Comparison of ENCODE assay signal across 15 cellular contexts in the genomic region with DNA sequence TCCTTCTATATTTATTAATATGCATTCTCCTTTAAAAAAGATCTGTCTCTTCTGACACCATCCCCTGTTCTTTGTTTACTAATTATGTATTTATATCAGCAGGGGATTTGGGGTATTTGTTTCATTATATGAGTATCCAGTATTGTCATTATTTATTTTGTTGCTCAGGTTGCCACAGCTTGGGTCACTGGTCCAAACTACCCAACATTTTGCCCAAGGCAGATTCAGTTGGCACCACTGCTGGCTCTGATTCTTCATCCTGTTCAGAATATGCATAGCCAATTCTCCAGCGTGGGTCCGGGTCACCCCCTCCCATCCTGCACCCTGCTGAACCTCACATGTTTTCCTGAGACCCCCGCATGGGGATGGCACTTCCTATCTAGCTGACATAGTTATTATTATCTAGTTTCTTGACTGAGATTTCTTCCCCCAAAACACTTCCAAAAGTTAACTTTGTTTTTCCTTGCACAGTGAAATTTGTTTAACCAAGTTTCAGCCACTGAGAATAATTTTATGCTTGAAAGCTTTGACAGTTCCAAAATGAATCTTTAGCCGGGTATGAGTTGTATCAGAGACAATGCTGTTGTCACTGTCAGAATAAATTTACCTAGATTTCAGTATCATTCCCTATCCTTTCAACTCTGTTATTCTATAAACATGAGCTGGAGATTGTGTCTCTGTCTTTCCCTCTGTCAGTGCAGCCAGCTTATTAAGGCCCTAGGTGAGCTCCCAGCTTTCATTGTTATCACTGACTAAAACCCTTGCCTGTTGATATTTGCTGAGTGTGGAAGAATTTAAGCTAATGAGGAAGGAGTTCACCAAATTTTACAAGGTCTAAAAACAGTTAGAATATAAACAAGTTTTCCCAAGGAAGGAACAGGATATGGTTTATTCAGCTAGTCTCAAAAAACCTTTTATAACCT.
DNase-seq lines count a peak whose midpoint lies in the region; ATAC-seq and TF ChIP-seq lines count a peak whose summit lies in the region.
"Had no signal": no experiment of that assay in that cellular context is flagged by ENCODE, and none has a peak within 500 bp of the region (broad histone marks: within the 10 kb centered on the region; RNA-seq: fewer than 3 reads in every experiment).

No MANE protein-coding gene starts in this region.

- no peak overlapping the region for H2BK12ac ChIP-seq in neuronal stem cell (ENCODE audit: low read length)

- no peaks in the 10 kb centered on the region for H3K27me3 ChIP-seq in CD4-positive, CD25-positive, alpha-beta regulatory T cell (ENCODE audit: control insufficient read depth, insufficient read depth, low read length)
- H3K27me3 ChIP-seq in neuronal stem cell (ENCODE audit: control insufficient read depth in 3 of 3, insufficient read depth in 3 of 3, low read depth in 1 of 3, low read length in 3 of 3) = no peaks in the 10 kb centered on the region
- H3K27me3 ChIP-seq: BE2C, SJSA1 had no signal

- no peak for DNase-seq in CD4-positive, CD25-positive, alpha-beta regulatory T cell
- no peak for DNase-seq in activated CD8-positive, alpha-beta T cell treated with anti-CD3 and anti-CD28 coated beads for 36 hours
- no peak for DNase-seq in natural killer cell
- DNase-seq in neuronal stem cell (ENCODE audit: low spot score) = no peak
- DNase-seq: BE2C; DND-41; midbrain; NCI-H2171; stimulated activated CD4-positive, alpha-beta T cell treated with anti-CD3 and anti-CD28 coated beads, Interleukin-1b, Interleukin-23, amount 100 ng/mL, for 48 hours; WERI-Rb-1 had no signal

- intact Hi-C loops in activated CD8-positive, alpha-beta T cell treated with anti-CD3 and anti-CD28 coated beads for 36 hours (cut with micrococcal nuclease) = no loop called here
- intact Hi-C loops in natural killer cell (cut with micrococcal nuclease) = no loop called here

- no peak overlapping the region for H3K4ac ChIP-seq in neuronal stem cell (ENCODE audit: low read length)

- peak overlapping the region in 2 of 3 donors; percentile 31 to 65 for H3K27ac Mint-ChIP-seq in CD4-positive, CD25-positive, alpha-beta regulatory T cell
- peak overlapping the region; percentile 80 for H3K27ac Mint-ChIP-seq in activated CD8-positive, alpha-beta T cell treated with anti-CD3 and anti-CD28 coated beads for 36 hours
- H3K27ac Mint-ChIP-seq in natural killer cell = peak overlapping the region; percentile 80 to 84

- H3K27ac ChIP-seq in CD4-positive, CD25-positive, alpha-beta regulatory T cell (ENCODE audit: insufficient read depth, low read length, poor library complexity, severe bottlenecking) = no peak overlapping the region
- no peak overlapping the region for H3K27ac ChIP-seq in neuronal stem cell (replicated peaks; ENCODE audit: low read length)
- H3K27ac ChIP-seq: SJSA1, WERI-Rb-1 had no signal

- H3K4me3 Mint-ChIP-seq in CD4-positive, CD25-positive, alpha-beta regulatory T cell = no peak overlapping the region
- H3K4me3 Mint-ChIP-seq in activated CD8-positive, alpha-beta T cell treated with anti-CD3 and anti-CD28 coated beads for 36 hours = no peak overlapping the region
- no peak overlapping the region for H3K4me3 Mint-ChIP-seq in natural killer cell

- H3K36me3 ChIP-seq in CD4-positive, CD25-positive, alpha-beta regulatory T cell (ENCODE audit: control insufficient read depth, insufficient read depth, low read length) = peaks cover 87% of the 10 kb centered on the region
- H3K36me3 ChIP-seq in neuronal stem cell (replicated peaks in 1 of 2; ENCODE audit: control insufficient read depth in 2 of 2, insufficient read depth in 2 of 2, low read length in 2 of 2) = peaks cover 10 to 82% of the 10 kb centered on the region in 2 donors
- H3K36me3 ChIP-seq: BE2C, WERI-Rb-1 had no signal

- no peaks in the 10 kb centered on the region for H3K9me3 ChIP-seq in CD4-positive, CD25-positive, alpha-beta regulatory T cell (ENCODE audit: control insufficient read depth in 2 of 2, low read length in 2 of 2)
- H3K9me3 ChIP-seq in neuronal stem cell (replicated peaks in 1 of 2; ENCODE audit: control insufficient read depth in 2 of 2, insufficient read depth in 1 of 2, low read depth in 1 of 2, low read length in 2 of 2) = peaks cover 0 to 3% of the 10 kb centered on the region in 2 donors
- H3K9me3 ChIP-seq: BE2C, SJSA1 had no signal

- H3K14ac ChIP-seq in neuronal stem cell (ENCODE audit: low read length) = no peak overlapping the region

- H3K9me3 Mint-ChIP-seq in CD4-positive, CD25-positive, alpha-beta regulatory T cell = peaks cover 0 to 4% (median 0%) of the 10 kb centered on the region in 7 donors
- no peaks in the 10 kb centered on the region for H3K9me3 Mint-ChIP-seq in activated CD8-positive, alpha-beta T cell treated with anti-CD3 and anti-CD28 coated beads for 36 hours
- H3K9me3 Mint-ChIP-seq in natural killer cell = no peaks in the 10 kb centered on the region

- no peak overlapping the region for H4K91ac ChIP-seq in neuronal stem cell (ENCODE audit: low read depth, low read length, poor library complexity)

- no peak overlapping the region for H3K9ac ChIP-seq in neuronal stem cell (ENCODE audit: low read depth, low read length, poor library complexity)

- no peak overlapping the region for H3K4me2 ChIP-seq in neuronal stem cell (ENCODE audit: insufficient read depth, low read length, poor library complexity, severe bottlenecking)

- peaks cover 36 to 94% (median 65%) of the 10 kb centered on the region in 4 donors for H3K4me1 Mint-ChIP-seq in CD4-positive, CD25-positive, alpha-beta regulatory T cell
- peaks cover 90% of the 10 kb centered on the region for H3K4me1 Mint-ChIP-seq in activated CD8-positive, alpha-beta T cell treated with anti-CD3 and anti-CD28 coated beads for 36 hours (ENCODE audit: low read depth)
- peaks cover 79 to 88% of the 10 kb centered on the region in 2 donors for H3K4me1 Mint-ChIP-seq in natural killer cell

- no peak for TF ChIP-seq CTCF in activated CD8-positive, alpha-beta T cell treated with anti-CD3 and anti-CD28 coated beads for 36 hours (IDR thresholded peaks at IDR 0.05)
- no peak for TF ChIP-seq CTCF in natural killer cell (IDR thresholded peaks at IDR 0.05)

- H2BK5ac ChIP-seq in neuronal stem cell (ENCODE audit: low read length) = no peak overlapping the region

- no CpG with 5 or more reads among the region's 4 CpGs for WGBS in neuronal stem cell (ENCODE audit: extremely low coverage in 2 of 2, insufficient read length in 2 of 2, insufficient replicate concordance in 1 of 2), 2 donors

- ATAC-seq in CD4-positive, CD25-positive, alpha-beta regulatory T cell (ENCODE audit: low read depth in 2 of 2) = no peak
- ATAC-seq in GM18861 (IDR thresholded peaks at IDR 0.05; ENCODE audit: unreplicated experiment) = peak; percentile 55
- no peak for ATAC-seq in activated CD8-positive, alpha-beta T cell treated with anti-CD3 and anti-CD28 coated beads for 36 hours
- ATAC-seq in natural killer cell = no peak
- ATAC-seq in GM21515 (IDR thresholded peaks at IDR 0.05; ENCODE audit: unreplicated experiment) = no peak
- no peak for ATAC-seq in HG03175 (IDR thresholded peaks at IDR 0.05; ENCODE audit: unreplicated experiment)
- no peak for ATAC-seq in GM19452 (IDR thresholded peaks at IDR 0.05; ENCODE audit: unreplicated experiment)

- peaks cover 25% of the 10 kb centered on the region for H3K4me1 ChIP-seq in CD4-positive, CD25-positive, alpha-beta regulatory T cell (ENCODE audit: control insufficient read depth, insufficient read depth, low read length, poor library complexity, severe bottlenecking)
- H3K4me1 ChIP-seq in neuronal stem cell (ENCODE audit: control insufficient read depth in 2 of 2, insufficient read depth in 1 of 2, low read depth in 1 of 2, low read length in 2 of 2) = peaks cover 4 to 7% of the 10 kb centered on the region in 2 donors
- H3K4me1 ChIP-seq: BE2C had no signal

- no peak overlapping the region for H4K8ac ChIP-seq in neuronal stem cell (ENCODE audit: low read depth, low read length)

- H3K79me1 ChIP-seq in neuronal stem cell (ENCODE audit: low read depth, low read length) = no peaks in the 10 kb centered on the region

- peaks cover 85% of the 10 kb centered on the region for H3K36me3 Mint-ChIP-seq in CD4-positive, CD25-positive, alpha-beta regulatory T cell
- H3K36me3 Mint-ChIP-seq in activated CD8-positive, alpha-beta T cell treated with anti-CD3 and anti-CD28 coated beads for 36 hours (ENCODE audit: low read depth) = peaks cover 90% of the 10 kb centered on the region
- peaks cover 43% of the 10 kb centered on the region for H3K36me3 Mint-ChIP-seq in natural killer cell

- H2BK15ac ChIP-seq in neuronal stem cell (ENCODE audit: low read length) = no peak overlapping the region

- POLR2A ChIA-PET in activated CD8-positive, alpha-beta T cell treated with anti-CD3 and anti-CD28 coated beads for 36 hours (lab: Charles Lee) = interaction anchor here (0.6 to 2.4 kb wide), 7 partner anchors 9 to 328 kb away, joined by 3 to 10 read pairs (median 3); a partner anchor contains a TSS

- H3K27me3 Mint-ChIP-seq in CD4-positive, CD25-positive, alpha-beta regulatory T cell = no peaks in the 10 kb centered on the region
- H3K27me3 Mint-ChIP-seq in activated CD8-positive, alpha-beta T cell treated with anti-CD3 and anti-CD28 coated beads for 36 hours = no peaks in the 10 kb centered on the region
- no peaks in the 10 kb centered on the region for H3K27me3 Mint-ChIP-seq in natural killer cell (ENCODE audit: low read depth in 2 of 2)

- CTCF ChIA-PET in activated CD8-positive, alpha-beta T cell treated with anti-CD3 and anti-CD28 coated beads for 36 hours (lab: Charles Lee) = interaction anchor here (0.8 to 1.4 kb wide), 5 partner anchors 16 to 47 kb away, joined by 3 to 4 read pairs (median 3); no protein-coding TSS in a partner anchor

- no peak overlapping the region for H2AFZ ChIP-seq in neuronal stem cell (ENCODE audit: low read length)

- no peak overlapping the region for H2BK120ac ChIP-seq in neuronal stem cell (ENCODE audit: low read depth, low read length)

- H2AK5ac ChIP-seq in neuronal stem cell (ENCODE audit: low read depth, low read length) = no peak overlapping the region

- no peak overlapping the region for H3K23ac ChIP-seq in neuronal stem cell (ENCODE audit: low read depth, low read length, poor library complexity)

- no peak overlapping the region for H3K18ac ChIP-seq in neuronal stem cell (ENCODE audit: low read length)

- H3K4me3 ChIP-seq in CD4-positive, CD25-positive, alpha-beta regulatory T cell (ENCODE audit: low read depth, low read length) = no peak overlapping the region
- no peak overlapping the region for H3K4me3 ChIP-seq in neuronal stem cell (ENCODE audit: low read length in 2 of 2)
- H3K4me3 ChIP-seq: SJSA1 had no signal
